Comparison of ENCODE assay signal across 9 cellular contexts in the genomic region with DNA sequence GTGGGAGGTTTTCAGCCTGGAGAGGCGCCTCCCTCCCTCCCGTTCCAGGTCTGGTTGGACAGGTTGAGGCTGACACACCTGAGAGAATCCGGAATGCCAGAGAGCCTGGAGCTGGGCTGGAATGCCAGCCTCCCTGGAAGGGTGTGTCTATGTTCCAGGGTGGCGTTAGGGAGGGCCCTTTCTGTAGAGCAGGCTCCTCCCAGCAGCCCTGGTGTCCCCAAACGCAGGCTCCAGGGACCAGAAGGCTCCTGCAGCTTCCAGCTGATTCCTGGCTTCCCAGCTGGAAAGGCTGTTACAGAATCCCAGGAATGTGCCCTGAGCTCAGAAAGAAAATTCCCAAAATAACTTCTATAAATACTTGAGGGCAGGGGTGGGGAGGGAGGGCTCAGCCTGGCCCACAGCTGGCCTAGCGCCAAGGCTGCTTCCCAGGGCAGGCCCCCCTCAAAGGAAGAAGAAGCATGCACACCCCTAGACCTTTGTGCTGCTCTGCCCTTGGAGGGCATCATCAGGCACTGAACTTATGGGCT.
DNase-seq lines count a peak whose midpoint lies in the region; ATAC-seq, FAIRE-seq and TF ChIP-seq lines count a peak whose summit lies in the region.
"Had no signal": no experiment of that assay in that cellular context is flagged by ENCODE, and none has a peak within 500 bp of the region (broad histone marks: within the 10 kb centered on the region; RNA-seq: fewer than 3 reads in every experiment).

No MANE protein-coding gene starts in this region.

- TF ChIP-seq POLR2A in endothelial cell of umbilical vein (IDR thresholded peaks at IDR 0.05; ENCODE audit: low read depth, low read length) = no peak

- H3K27ac ChIP-seq in ACC112 (ENCODE audit: low read depth, low read length) (peak overlapping the region; percentile 98), endothelial cell of umbilical vein (ENCODE audit: insufficient read depth, low read depth, low read length) (peak overlapping the region; percentile 48), mucosa of rectum (ENCODE audit: low read depth in 2 of 2, low read length in 2 of 2) (peak overlapping the region; percentile 84 to 89)

- no peak for TF ChIP-seq CTCF in endothelial cell of umbilical vein (IDR thresholded peaks at IDR 0.05; ENCODE audit: extremely low read depth in 1 of 2, insufficient read depth in 1 of 2, low read depth in 1 of 2, low read length in 2 of 2)

- no peak overlapping the region for H2AFZ ChIP-seq in ACC112 (ENCODE audit: low read length, unreplicated experiment)
- H2AFZ ChIP-seq in endothelial cell of umbilical vein (ENCODE audit: low read depth, low read length) = no peak overlapping the region

- no peaks in the 10 kb centered on the region for H4K20me1 ChIP-seq in endothelial cell of umbilical vein (replicated peaks; ENCODE audit: control insufficient read depth, extremely low read depth, insufficient read depth, low read length)

- H3K4me3 ChIP-seq in ACC112 (ENCODE audit: low read depth, low read length) (no peak overlapping the region), endothelial cell of umbilical vein (replicated peaks in 1 of 3; ENCODE audit: insufficient read depth in 1 of 3, low read depth in 1 of 3, low read length in 3 of 3) (no peak overlapping the region), mucosa of rectum (ENCODE audit: low read length in 2 of 2) (no peak overlapping the region)

- intact Hi-C loops in endothelial cell of umbilical vein (cut with micrococcal nuclease) = loop anchor here (1.0 kb wide), 1 partner anchor 19 kb away; no protein-coding TSS in a partner anchor

- H3K9me3 ChIP-seq in endothelial cell of umbilical vein (replicated peaks; ENCODE audit: control insufficient read depth, insufficient read depth, low read length) = no peaks in the 10 kb centered on the region
- no peaks in the 10 kb centered on the region for H3K9me3 ChIP-seq in mucosa of rectum (ENCODE audit: control insufficient read depth in 2 of 2, low read length in 2 of 2)

- no TSS peak for BruUV-seq in endothelial cell of umbilical vein (replicated peaks; lab: Mats Ljungman, UMichigan)

- peak; percentile 84 for FAIRE-seq in endothelial cell of umbilical vein (lab: Jason Lieb, UNC)
- FAIRE-seq: frontal cortex had no signal

- DNase-seq in M059J (ENCODE audit: low read depth) (peak; percentile 80), endothelial cell of umbilical vein (ENCODE audit: low read depth, low spot score) (peak; percentile 34)

- no peaks in the 10 kb centered on the region for H3K9me1 ChIP-seq in endothelial cell of umbilical vein (replicated peaks; ENCODE audit: control insufficient read depth, extremely low read depth, insufficient read depth, low read length)

- H3K4me1 ChIP-seq in ACC112 (ENCODE audit: control insufficient read depth, insufficient read depth, low read length, unreplicated experiment) (peaks cover 70% of the 10 kb centered on the region), endothelial cell of umbilical vein (ENCODE audit: control insufficient read depth, extremely low read depth, insufficient read depth, low read length) (peaks cover 46% of the 10 kb centered on the region), mucosa of rectum (ENCODE audit: control insufficient read depth in 2 of 2, insufficient read depth in 2 of 2, low read length in 2 of 2) (peaks cover 66 to 75% of the 10 kb centered on the region in 2 donors)

- dilution Hi-C loops in endothelial cell of umbilical vein (cut with MboI; ENCODE audit: extremely low pct_ligation_motif_present, low sequenced_read_pairs) = no loop called here

- H3K4me2 ChIP-seq in endothelial cell of umbilical vein (ENCODE audit: insufficient read depth, low read length) = no peak overlapping the region

- ATAC-seq in GM19351 (IDR thresholded peaks at IDR 0.05; ENCODE audit: unreplicated experiment) = no peak
- no peak for ATAC-seq in GM21786 (IDR thresholded peaks at IDR 0.05; ENCODE audit: unreplicated experiment)
- ATAC-seq in HG02759 (IDR thresholded peaks at IDR 0.05; ENCODE audit: unreplicated experiment) = no peak
- no peak for ATAC-seq in HG02840 (IDR thresholded peaks at IDR 0.05; ENCODE audit: low FRiP score, unreplicated experiment)

- CTCF ChIA-PET in endothelial cell of umbilical vein (lab: Charles Lee) = interaction anchor here (1.0 to 1.6 kb wide), 2 partner anchors 16 to 26 kb away, joined by 6 to 7 read pairs; no protein-coding TSS in a partner anchor

- H3K27me3 ChIP-seq in ACC112 (ENCODE audit: insufficient read depth, low read length) = no peaks in the 10 kb centered on the region
- H3K27me3 ChIP-seq in endothelial cell of umbilical vein (ENCODE audit: control insufficient read depth in 2 of 2, insufficient read depth in 2 of 2, low read length in 2 of 2) = no peaks in the 10 kb centered on the region
- no peaks in the 10 kb centered on the region for H3K27me3 ChIP-seq in mucosa of rectum (ENCODE audit: control insufficient read depth in 2 of 2, insufficient read depth in 2 of 2, low read length in 2 of 2)

- POLR2A ChIA-PET in endothelial cell of umbilical vein (lab: Charles Lee) = interaction anchor here (0.6 to 2.2 kb wide), 2 partner anchors 26 to 53 kb away, joined by 4 to 8 read pairs; no protein-coding TSS in a partner anchor

- H3K79me2 ChIP-seq in ACC112 (ENCODE audit: control insufficient read depth, insufficient read depth, low read length, unreplicated experiment) = peaks cover 7% of the 10 kb centered on the region
- H3K79me2 ChIP-seq in endothelial cell of umbilical vein (ENCODE audit: control insufficient read depth, insufficient read depth, low read length) = no peaks in the 10 kb centered on the region

- H3K9ac ChIP-seq in endothelial cell of umbilical vein (replicated peaks; ENCODE audit: extremely low read depth, insufficient read depth, low read length) (peak overlapping the region; percentile 2), mucosa of rectum (ENCODE audit: low read depth in 1 of 2, low read length in 2 of 2) (peak overlapping the region; percentile 32 to 42)

- H3K36me3 ChIP-seq in ACC112 (ENCODE audit: insufficient read depth, low read length) = 0 out of 2 replicates have a peak, but pooled peaks cover 10% of the 10 kb centered on the region
- peaks cover 0 to 2% of the 10 kb centered on the region in 2 experiments for H3K36me3 ChIP-seq in endothelial cell of umbilical vein (ENCODE audit: control insufficient read depth in 2 of 2, extremely low read depth in 1 of 2, insufficient read depth in 2 of 2, low read length in 2 of 2)
- H3K36me3 ChIP-seq in mucosa of rectum (ENCODE audit: control insufficient read depth in 2 of 2, insufficient read depth in 2 of 2, low read length in 2 of 2) = peaks cover 0 to 8% of the 10 kb centered on the region in 2 donors

TF ChIP-seq in endothelial cell of umbilical vein, 7 proteins besides CTCF, POLR2A, EP300 and RAD21:
- TF ChIP-seq MYC (IDR thresholded peaks at IDR 0.05; ENCODE audit: low read depth, low read length) = no peak
- TF ChIP-seq GATA2 (IDR thresholded peaks at IDR 0.05; ENCODE audit: insufficient read depth, insufficient read length, low read depth, low read length) = no peak
- TF ChIP-seq JUN (IDR thresholded peaks at IDR 0.05; ENCODE audit: borderline replicate concordance, insufficient read depth, insufficient read length, low read depth) = no peak
- no peak for TF ChIP-seq EZH2 (IDR thresholded peaks at IDR 0.05; ENCODE audit: borderline replicate concordance, low read depth, low read length, severe bottlenecking)
- TF ChIP-seq, protein P1, sequence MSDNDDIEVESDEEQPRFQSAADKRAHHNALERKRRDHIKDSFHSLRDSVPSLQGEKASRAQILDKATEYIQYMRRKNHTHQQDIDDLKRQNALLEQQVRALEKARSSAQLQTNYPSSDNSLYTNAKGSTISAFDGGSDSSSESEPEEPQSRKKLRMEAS (IDR thresholded peaks at IDR 0.05; ENCODE audit: insufficient read depth, insufficient read length) = no peak
- TF ChIP-seq POLR2AphosphoS5 (IDR thresholded peaks at IDR 0.05; ENCODE audit: insufficient read depth, low read depth, low read length) = peak; percentile 46

Comparison
In these comparisons a context has a peak if more than half of its experiments do, and no peak if none do; other contexts are left out.
1. H3K27ac ChIP-seq: peak in every context shown above with its lines; median percentile 98 in ACC112; 86 in mucosa of rectum; 48 in endothelial cell of umbilical vein.